Comparison of ENCODE assay signal across 28 cellular contexts in genomic region chr11:64453466-64453865, GRCh38.
DNase-seq lines count a peak whose midpoint lies in the region; ATAC-seq, FAIRE-seq and TF ChIP-seq lines count a peak whose summit lies in the region.
"Had no signal": no experiment of that assay in that cellular context is flagged by ENCODE, and none has a peak within 500 bp of the region (broad histone marks: within the 10 kb centered on the region; RNA-seq: fewer than 3 reads in every experiment).

No MANE protein-coding gene starts in this region.

- H3K36me3 ChIP-seq in smooth muscle cell (ENCODE audit: low read depth) = no peaks in the 10 kb centered on the region

- TF ChIP-seq CTCF in smooth muscle cell (IDR thresholded peaks at IDR 0.05; ENCODE audit: borderline replicate concordance, insufficient read depth, poor library complexity, severe bottlenecking) = no peak

- intact Hi-C loops in posterior vena cava (cut with DNase I) = loop anchor here (5.0 to 10.0 kb wide), 2 partner anchors 191 to 199 kb away; no protein-coding TSS in a partner anchor

- H3K4me1 ChIP-seq in smooth muscle cell (ENCODE audit: low read depth) = peaks cover 6% of the 10 kb centered on the region

- no peaks in the 10 kb centered on the region for H3K9me3 ChIP-seq in smooth muscle cell (replicated peaks; ENCODE audit: low read depth)
- H3K9me3 ChIP-seq: Caco-2 had no signal

- no peaks in the 10 kb centered on the region for H3K9me3 Mint-ChIP-seq in activated naive CD8-positive, alpha-beta T cell treated with anti-CD3 and anti-CD28 coated beads, Interleukin-2, amount 50 U/mL, for 24 hours
- H3K9me3 Mint-ChIP-seq: CD8-positive, alpha-beta T cell had no signal

- FAIRE-seq in H54 (lab: Jason Lieb, UNC) = no peak
- FAIRE-seq: GM12891, H1 had no signal

- no peak overlapping the region for H3K4me2 ChIP-seq in smooth muscle cell

- H3F3A ChIP-seq in smooth muscle cell (ENCODE audit: low read depth) = no peaks in the 10 kb centered on the region

- H3K27ac Mint-ChIP-seq in activated naive CD8-positive, alpha-beta T cell treated with anti-CD3 and anti-CD28 coated beads, Interleukin-2, amount 50 U/mL, for 24 hours = no peak overlapping the region
- H3K27ac Mint-ChIP-seq: B cell; CD8-positive, alpha-beta T cell had no signal

- no peak overlapping the region for H3K4me3 Mint-ChIP-seq in activated naive CD8-positive, alpha-beta T cell treated with anti-CD3 and anti-CD28 coated beads, Interleukin-2, amount 50 U/mL, for 24 hours
- H3K4me3 Mint-ChIP-seq: B cell; CD8-positive, alpha-beta T cell had no signal

- H3K27me3 ChIP-seq in smooth muscle cell (ENCODE audit: low read depth) = no peaks in the 10 kb centered on the region

- peaks cover 10% of the 10 kb centered on the region for H3K27me3 Mint-ChIP-seq in activated naive CD8-positive, alpha-beta T cell treated with anti-CD3 and anti-CD28 coated beads, Interleukin-2, amount 50 U/mL, for 24 hours
- H3K27me3 Mint-ChIP-seq: B cell had no signal

- peak; percentile 16 for DNase-seq in activated CD4-positive, CD25-positive, alpha-beta regulatory T cell treated with anti-CD3 and anti-CD28 coated beads, Interleukin-2, amount 50 U/mL, for 72 hours
- DNase-seq in activated CD4-positive, CD25-positive, alpha-beta regulatory T cell (lab: John Stamatoyannopoulos, UW) = no peak
- no peak for DNase-seq in activated naive CD8-positive, alpha-beta T cell treated with anti-CD3 and anti-CD28 coated beads, Interleukin-2, amount 50 U/mL, for 24 hours
- DNase-seq in posterior vena cava (ENCODE audit: low spot score) (peak; percentile 80), H54 (ENCODE audit: insufficient read length, low spot score) (no peak), NCI-H1048 (lab: John Stamatoyannopoulos, UW) (no peak), smooth muscle cell (lab: John Stamatoyannopoulos, UW; ENCODE audit: unreplicated experiment) (no peak)
- DNase-seq: Caco-2; CD8-positive, alpha-beta T cell; DMS79; EL; GDM1; NCI-H1092 treated with DMSO at 0.1 percent for 48 hours; NCI-H1436; NCI-H187; NCI-H2081 treated with DMSO at 0.1 percent for 48 hours; NCI-H2171; NCI-H226; NCI-H510A; NCI-H69; SHP77 treated with DMSO at 0.1 percent for 48 hours had no signal

- H3K4me3 ChIP-seq in smooth muscle cell = no peak overlapping the region

- WGBS in smooth muscle cell (ENCODE audit: low lambda C conversion rate) = 70% methylated on average over 1 of the region's 1 CpG

- no peaks in the 10 kb centered on the region for H3K36me3 Mint-ChIP-seq in activated naive CD8-positive, alpha-beta T cell treated with anti-CD3 and anti-CD28 coated beads, Interleukin-2, amount 50 U/mL, for 24 hours (ENCODE audit: low read depth)
- H3K36me3 Mint-ChIP-seq: CD8-positive, alpha-beta T cell had no signal

- H3K27ac ChIP-seq in smooth muscle cell (ENCODE audit: low read depth) = no peak overlapping the region
- H3K27ac ChIP-seq: 22Rv1, C4-2B, RWPE1 had no signal

- no peaks in the 10 kb centered on the region for H4K20me1 ChIP-seq in smooth muscle cell (ENCODE audit: low read depth)

- H3K9ac ChIP-seq in smooth muscle cell (ENCODE audit: low read depth) = no peak overlapping the region

- no peak overlapping the region for H2AFZ ChIP-seq in smooth muscle cell (ENCODE audit: low read depth)

- H3K4me1 Mint-ChIP-seq in activated naive CD8-positive, alpha-beta T cell treated with anti-CD3 and anti-CD28 coated beads, Interleukin-2, amount 50 U/mL, for 24 hours = peaks cover 9% of the 10 kb centered on the region

- peak; percentile 12 for ATAC-seq in activated naive CD8-positive, alpha-beta T cell treated with anti-CD3 and anti-CD28 coated beads, Interleukin-2, amount 50 U/mL, for 24 hours
- ATAC-seq: CD8-positive, alpha-beta T cell; Panc1 had no signal

- H3K79me2 ChIP-seq in smooth muscle cell (ENCODE audit: low read depth) = no peaks in the 10 kb centered on the region

- TF ChIP-seq POLR2A in H54 (IDR thresholded peaks at IDR 0.05; ENCODE audit: low read depth, low read length) = no peak

Comparison
In these comparisons a context has a peak if more than half of its experiments do, and no peak if none do; other contexts are left out.
1. DNase-seq: peak in activated CD4-positive, CD25-positive, alpha-beta regulatory T cell treated with anti-CD3 and anti-CD28 coated beads, Interleukin-2, amount 50 U/mL, for 72 hours (single experiment) and posterior vena cava (single experiment); none in activated CD4-positive, CD25-positive, alpha-beta regulatory T cell (0 of 4), activated naive CD8-positive, alpha-beta T cell treated with anti-CD3 and anti-CD28 coated beads, Interleukin-2, amount 50 U/mL, for 24 hours (single experiment), H54 (single experiment), NCI-H1048 (single experiment) and smooth muscle cell (single experiment).